In the genomic region with DNA sequence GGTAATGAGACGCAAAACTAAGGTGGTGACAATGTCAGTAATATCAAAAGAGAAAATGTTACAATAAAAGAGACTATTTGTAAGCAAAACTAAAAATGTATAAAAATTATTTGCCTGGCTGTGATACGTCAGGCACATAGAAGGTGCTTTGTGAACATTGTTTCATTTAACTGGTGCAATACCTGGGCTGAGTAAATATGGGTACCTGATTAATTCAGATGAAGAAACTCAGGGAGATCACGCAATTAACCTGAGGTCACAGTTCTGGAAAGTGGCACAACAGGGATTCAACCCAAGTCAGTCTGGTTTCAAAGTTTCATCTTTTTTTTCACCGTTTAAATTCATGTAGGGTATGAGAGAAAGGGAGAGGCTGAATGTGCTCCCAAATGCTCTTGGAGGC, we compare ENCODE assay signal across 28 cellular contexts.
A peak's percentile ranks its signal among the peaks of the same experiment; 100 is the strongest.
DNase-seq lines count a peak whose midpoint lies in the region; ATAC-seq and TF ChIP-seq lines count a peak whose summit lies in the region.
"Had no signal": no experiment of that assay in that cellular context is flagged by ENCODE, and none has a peak within 500 bp of the region (broad histone marks: within the 10 kb centered on the region; RNA-seq: fewer than 3 reads in every experiment).

No MANE protein-coding gene starts in this region.

- peaks cover 0 to under 1% (median 0%) of the 10 kb centered on the region in 11 experiments; a peak in 2 of 22 replicates for H3K9me3 ChIP-seq in BLaER1 treated with 17β-estradiol and CSF1 and Interleukin-3, amounts not matched to agents 10 nM and 100 nM (replicated peaks in 1 of 11)
- H3K9me3 ChIP-seq in OCI-LY7 (ENCODE audit: low read length) (no peaks in the 10 kb centered on the region), prostate gland (no peaks in the 10 kb centered on the region)
- H3K9me3 ChIP-seq: heart left ventricle, Peyer's patch, psoas muscle, sigmoid colon had no signal

- DNase-seq in T-helper 1 cell (no peak), OCI-LY7 (ENCODE audit: low spot score) (no peak), mesothelial cell of epicardium (ENCODE audit: low spot score in 2 of 2, unreplicated experiment in 2 of 2) (no peak), prostate gland (ENCODE audit: low spot score) (no peak)
- DNase-seq: activated naive CD4-positive, alpha-beta T cell treated with Interleukin-2 at 50 U/mL for 16 hours; activated T-cell treated with anti-CD3 and anti-CD28 coated beads, Interleukin-2, amount 50 U/mL, for 24 hours; aorta; H7; heart left ventricle; IMR-90; NCI-H1092 treated with DMSO at 0.1 percent for 48 hours; NCI-H187 treated with DMSO at 0.1 percent for 48 hours; NCI-H2171 treated with DMSO at 0.1 percent for 48 hours; NCI-H524; NK-92 treated with Interleukin-12 subunit alpha and Interleukin-12 subunit beta, amount 100 ng/mL, for 24 hours; nucleus accumbens; Peyer's patch; psoas muscle; SHP77 treated with DMSO at 0.1 percent for 48 hours; sigmoid colon; stimulated activated CD4-positive, alpha-beta T cell treated with anti-CD3 and anti-CD28 coated beads, Interleukin-4, amount 100 ng/mL, for 24 hours had no signal

- no peaks in the 10 kb centered on the region for H3K79me2 ChIP-seq in OCI-LY7 (ENCODE audit: insufficient read depth, low read depth, low read length)

- TF ChIP-seq CTCF in OCI-LY7 (conservative IDR thresholded peaks at IDR 0.05; ENCODE audit: low read length) (no peak), mesothelial cell of epicardium (IDR thresholded peaks at IDR 0.05; ENCODE audit: unreplicated experiment) (no peak), prostate gland (IDR thresholded peaks at IDR 0.05) (no peak)

- no peaks in the 10 kb centered on the region for H3K36me3 Mint-ChIP-seq in T-helper 1 cell treated with Interleukin-12 subunit alpha and Interleukin-12 subunit beta and Interleukin-4 antibody, amounts not matched to agents 30 μg/mL and 1 μg/mL, for 36 hours (ENCODE audit: low read depth)
- no peaks in the 10 kb centered on the region for H3K36me3 Mint-ChIP-seq in mesothelial cell of epicardium
- H3K36me3 Mint-ChIP-seq: CD4-positive, alpha-beta memory T cell had no signal

- no TSS peak for BruUV-seq in OCI-LY7 (replicated peaks; lab: Mats Ljungman, UMichigan)

- H2AFZ ChIP-seq in OCI-LY7 (ENCODE audit: low read length), result peak overlapping the region; percentile 80; the same call in 1 of the 2 replicates

- POLR2A ChIA-PET in OCI-LY7 (lab: Charles Lee), result interaction anchor here (0.6 to 1.1 kb wide), 3 partner anchors 13 to 1948 kb away, joined by 3 read pairs; no protein-coding TSS in a partner anchor

- no peaks in the 10 kb centered on the region for H3K27me3 Mint-ChIP-seq in T-helper 1 cell treated with Interleukin-12 subunit alpha and Interleukin-12 subunit beta and Interleukin-4 antibody, amounts not matched to agents 30 μg/mL and 1 μg/mL, for 36 hours (ENCODE audit: low read depth)
- no peaks in the 10 kb centered on the region for H3K27me3 Mint-ChIP-seq in mesothelial cell of epicardium (ENCODE audit: low read depth)
- H3K27me3 Mint-ChIP-seq: activated T-cell treated with anti-CD3 and anti-CD28 coated beads, Interleukin-2, amount 50 U/mL, for 24 hours; CD4-positive, alpha-beta memory T cell had no signal

- no peaks in the 10 kb centered on the region for H4K20me1 ChIP-seq in BLaER1 treated with 17β-estradiol and CSF1 and Interleukin-3, amounts not matched to agents 10 nM and 100 nM
- H4K20me1 ChIP-seq in OCI-LY7 (ENCODE audit: insufficient read depth, low read length), result no peaks in the 10 kb centered on the region

- no peaks in the 10 kb centered on the region for H3K36me3 ChIP-seq in BLaER1 treated with 17β-estradiol and CSF1 and Interleukin-3, amounts not matched to agents 10 nM and 100 nM
- H3K36me3 ChIP-seq in OCI-LY7 (ENCODE audit: insufficient read depth, low read length) (no peaks in the 10 kb centered on the region), prostate gland (no peaks in the 10 kb centered on the region)
- H3K36me3 ChIP-seq: heart left ventricle, Peyer's patch, sigmoid colon had no signal

- H3K27ac Mint-ChIP-seq in T-helper 1 cell treated with Interleukin-12 subunit alpha and Interleukin-12 subunit beta and Interleukin-4 antibody, amounts not matched to agents 30 μg/mL and 1 μg/mL, for 36 hours, result peak overlapping the region; percentile 79
- peak overlapping the region; percentile 75 for H3K27ac Mint-ChIP-seq in mesothelial cell of epicardium

- H3K9ac ChIP-seq in BLaER1 treated with 17β-estradiol and CSF1 and Interleukin-3, amounts not matched to agents 10 nM and 100 nM, result no peak overlapping the region

- no peak overlapping the region for H3K4me3 Mint-ChIP-seq in T-helper 1 cell treated with Interleukin-12 subunit alpha and Interleukin-12 subunit beta and Interleukin-4 antibody, amounts not matched to agents 30 μg/mL and 1 μg/mL, for 36 hours
- no peak overlapping the region for H3K4me3 Mint-ChIP-seq in mesothelial cell of epicardium

- no peaks in the 10 kb centered on the region for H3K9me3 Mint-ChIP-seq in T-helper 1 cell treated with Interleukin-12 subunit alpha and Interleukin-12 subunit beta and Interleukin-4 antibody, amounts not matched to agents 30 μg/mL and 1 μg/mL, for 36 hours
- no peaks in the 10 kb centered on the region for H3K9me3 Mint-ChIP-seq in mesothelial cell of epicardium
- H3K9me3 Mint-ChIP-seq: activated T-cell treated with anti-CD3 and anti-CD28 coated beads, Interleukin-2, amount 50 U/mL, for 24 hours; CD4-positive, alpha-beta memory T cell had no signal

- H3K4me2 ChIP-seq in BLaER1 treated with 17β-estradiol and CSF1 and Interleukin-3, amounts not matched to agents 10 nM and 100 nM, result peak overlapping the region in 7 of 11 experiments; percentile 50 to 88 (median 75); a peak in 12 of 22 replicates
- 0 out of 2 replicates have a peak overlapping the region, but pooled peaks have one; percentile 50 for H3K4me2 ChIP-seq in OCI-LY7 (ENCODE audit: low read length)

- H3K27me3 ChIP-seq in BLaER1 treated with 17β-estradiol and CSF1 and Interleukin-3, amounts not matched to agents 10 nM and 100 nM, result no peaks in the 10 kb centered on the region
- no peaks in the 10 kb centered on the region for H3K27me3 ChIP-seq in prostate gland (replicated peaks; ENCODE audit: insufficient read depth)
- H3K27me3 ChIP-seq: heart left ventricle, Peyer's patch, sigmoid colon had no signal

- CTCF ChIA-PET in OCI-LY7 (lab: Charles Lee; ENCODE audit: unreplicated experiment), result no interaction called here

- peaks cover 45 to 66% (median 59%) of the 10 kb centered on the region in 10 experiments for H3K4me1 ChIP-seq in BLaER1 treated with 17β-estradiol and CSF1 and Interleukin-3, amounts not matched to agents 10 nM and 100 nM
- peaks cover 60% of the 10 kb centered on the region for H3K4me1 ChIP-seq in OCI-LY7 (ENCODE audit: insufficient read depth, low read length, poor library complexity, severe bottlenecking)
- no peaks in the 10 kb centered on the region for H3K4me1 ChIP-seq in prostate gland (replicated peaks)
- H3K4me1 ChIP-seq: Peyer's patch, psoas muscle had no signal

- 95% methylated on average over 4 of the region's 4 CpGs for WGBS in prostate gland

- H3K4me1 Mint-ChIP-seq in T-helper 1 cell treated with Interleukin-12 subunit alpha and Interleukin-12 subunit beta and Interleukin-4 antibody, amounts not matched to agents 30 μg/mL and 1 μg/mL, for 36 hours (ENCODE audit: low read depth), result peaks cover 40% of the 10 kb centered on the region
- peaks cover 60% of the 10 kb centered on the region for H3K4me1 Mint-ChIP-seq in mesothelial cell of epicardium

- intact Hi-C loops in OCI-LY7 (cut with micrococcal nuclease; ENCODE audit: unreplicated experiment) (loop anchor here (2.0 kb wide), 1 partner anchor 71 kb away; a partner anchor contains a TSS), prostate gland (cut with DNase I) (no loop called here)

- no peak overlapping the region for H3K4me3 ChIP-seq in BLaER1 treated with 17β-estradiol and CSF1 and Interleukin-3, amounts not matched to agents 10 nM and 100 nM
- no peak overlapping the region for H3K4me3 ChIP-seq in OCI-LY7 (ENCODE audit: low read depth, low read length, poor library complexity, severe bottlenecking)
- no peak overlapping the region for H3K4me3 ChIP-seq in prostate gland
- H3K4me3 ChIP-seq: coronary artery, heart left ventricle, Peyer's patch, psoas muscle, sigmoid colon had no signal

- TF ChIP-seq POLR2A in prostate gland (IDR thresholded peaks at IDR 0.05), result no peak

- H3K27ac ChIP-seq in BLaER1 treated with 17β-estradiol and CSF1 and Interleukin-3, amounts not matched to agents 10 nM and 100 nM, result 0 out of 22 replicates have a peak overlapping the region, but pooled peaks of 1 of the 11 experiments have one; percentile 12
- no peak overlapping the region for H3K27ac ChIP-seq in OCI-LY7 (ENCODE audit: low read depth, low read length, poor library complexity, severe bottlenecking)
- H3K27ac ChIP-seq in prostate gland, result no peak overlapping the region
- H3K27ac ChIP-seq: 22Rv1, coronary artery, heart left ventricle, psoas muscle, sigmoid colon had no signal

- no peaks in the 10 kb centered on the region for H3K9me2 ChIP-seq in OCI-LY7 (ENCODE audit: insufficient read depth, low read length)

- ATAC-seq in HG02623 (IDR thresholded peaks at IDR 0.05; ENCODE audit: unreplicated experiment) (no peak), GM21528 (IDR thresholded peaks at IDR 0.05; ENCODE audit: low FRiP score, unreplicated experiment) (no peak)
- ATAC-seq: heart left ventricle, psoas muscle had no signal
